Comparison of ENCODE assay signal across 1 cellular context in genomic region chr9:35905912-35906679, GRCh38.
TF ChIP-seq lines count a peak whose summit lies in the region.

Gene HRCT1, plus strand, starts transcription at chr9:35906202. Its CDS starts 86 bp downstream, at chr9:35906288.

TF ChIP-seq in HepG2, 621 proteins besides CTCF, POLR2A, EP300 and RAD21 (continued from another document and continues in another):
- TF ChIP-seq, protein P1, sequence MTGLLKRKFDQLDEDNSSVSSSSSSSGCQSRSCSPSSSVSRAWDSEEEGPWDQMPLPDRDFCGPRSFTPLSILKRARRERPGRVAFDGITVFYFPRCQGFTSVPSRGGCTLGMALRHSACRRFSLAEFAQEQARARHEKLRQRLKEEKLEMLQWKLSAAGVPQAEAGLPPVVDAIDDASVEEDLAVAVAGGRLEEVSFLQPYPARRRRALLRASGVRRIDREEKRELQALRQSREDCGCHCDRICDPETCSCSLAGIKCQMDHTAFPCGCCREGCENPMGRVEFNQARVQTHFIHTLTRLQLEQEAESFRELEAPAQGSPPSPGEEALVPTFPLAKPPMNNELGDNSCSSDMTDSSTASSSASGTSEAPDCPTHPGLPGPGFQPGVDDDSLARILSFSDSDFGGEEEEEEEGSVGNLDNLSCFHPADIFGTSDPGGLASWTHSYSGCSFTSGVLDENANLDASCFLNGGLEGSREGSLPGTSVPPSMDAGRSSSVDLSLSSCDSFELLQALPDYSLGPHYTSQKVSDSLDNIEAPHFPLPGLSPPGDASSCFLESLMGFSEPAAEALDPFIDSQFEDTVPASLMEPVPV (CRISPR knock-in tag; IDR thresholded peaks at IDR 0.05) = no peak
- TF ChIP-seq CEBPZ (IDR thresholded peaks at IDR 0.05; ENCODE audit: low read length) (no peak), ZNF615 (CRISPR knock-in tag; IDR thresholded peaks at IDR 0.05; ENCODE audit: borderline replicate concordance) (no peak), HNF1A (IDR thresholded peaks at IDR 0.05; ENCODE audit: low read depth) (no peak), HNF1A (CRISPR knock-in tag; IDR thresholded peaks at IDR 0.05; ENCODE audit: borderline replicate concordance) (no peak), ZBTB10 (CRISPR knock-in tag; IDR thresholded peaks at IDR 0.05; ENCODE audit: borderline replicate concordance) (no peak), HMG20A (CRISPR knock-in tag; IDR thresholded peaks at IDR 0.05; ENCODE audit: borderline replicate concordance) (peak; percentile 22; the same call in 1 of the 2 replicates), ZNF468 (CRISPR knock-in tag; IDR thresholded peaks at IDR 0.05) (no peak), WIZ (CRISPR knock-in tag; IDR thresholded peaks at IDR 0.05) (no peak), SNAPC2 (CRISPR knock-in tag; IDR thresholded peaks at IDR 0.05) (no peak), HINFP (CRISPR knock-in tag; IDR thresholded peaks at IDR 0.05; ENCODE audit: low read depth) (no peak), ZNF614 (CRISPR knock-in tag; IDR thresholded peaks at IDR 0.05; ENCODE audit: borderline replicate concordance) (peak; percentile 78; the same call in 1 of the 2 replicates), THRA (CRISPR knock-in tag; IDR thresholded peaks at IDR 0.05; ENCODE audit: borderline replicate concordance) (peak; percentile 62; the same call in 1 of the 2 replicates), ZNF891 (CRISPR knock-in tag; IDR thresholded peaks at IDR 0.05) (no peak), GATAD2A (CRISPR knock-in tag; IDR thresholded peaks at IDR 0.05) (peak; percentile 68; the same call in 1 of the 2 replicates), ZNF383 (CRISPR knock-in tag; IDR thresholded peaks at IDR 0.05; ENCODE audit: borderline replicate concordance) (no peak), ISX (CRISPR knock-in tag; conservative IDR thresholded peaks at IDR 0.05) (no peak), HNRNPL (IDR thresholded peaks at IDR 0.05; ENCODE audit: low read depth, low read length) (0 out of 2 replicates have a peak, but pooled peaks have one; percentile 43), MTF1 (CRISPR knock-in tag; IDR thresholded peaks at IDR 0.05) (no peak), SIN3A (IDR thresholded peaks at IDR 0.05; ENCODE audit: borderline replicate concordance, low read depth, low read length) (no peak), ZBTB44 (CRISPR knock-in tag; IDR thresholded peaks at IDR 0.05) (no peak), HES4 (CRISPR knock-in tag; IDR thresholded peaks at IDR 0.05; ENCODE audit: borderline replicate concordance) (0 out of 2 replicates have a peak, but pooled peaks have one; percentile 37), SAFB2 (CRISPR knock-in tag; IDR thresholded peaks at IDR 0.05; ENCODE audit: borderline replicate concordance, low read depth) (no peak), ASH2L (IDR thresholded peaks at IDR 0.05; ENCODE audit: insufficient read length, low read depth, low read length) (no peak), ZBTB1 (CRISPR knock-in tag; IDR thresholded peaks at IDR 0.05; ENCODE audit: borderline replicate concordance) (no peak), ZNF354B (CRISPR knock-in tag; IDR thresholded peaks at IDR 0.05) (no peak), ZNF607 (CRISPR knock-in tag; IDR thresholded peaks at IDR 0.05; ENCODE audit: borderline replicate concordance) (no peak), ZNF343 (CRISPR knock-in tag; IDR thresholded peaks at IDR 0.05) (no peak), HNRNPK (IDR thresholded peaks at IDR 0.05; ENCODE audit: low read depth, low read length, poor library complexity, severe bottlenecking) (no peak)
- TF ChIP-seq, protein P2, sequence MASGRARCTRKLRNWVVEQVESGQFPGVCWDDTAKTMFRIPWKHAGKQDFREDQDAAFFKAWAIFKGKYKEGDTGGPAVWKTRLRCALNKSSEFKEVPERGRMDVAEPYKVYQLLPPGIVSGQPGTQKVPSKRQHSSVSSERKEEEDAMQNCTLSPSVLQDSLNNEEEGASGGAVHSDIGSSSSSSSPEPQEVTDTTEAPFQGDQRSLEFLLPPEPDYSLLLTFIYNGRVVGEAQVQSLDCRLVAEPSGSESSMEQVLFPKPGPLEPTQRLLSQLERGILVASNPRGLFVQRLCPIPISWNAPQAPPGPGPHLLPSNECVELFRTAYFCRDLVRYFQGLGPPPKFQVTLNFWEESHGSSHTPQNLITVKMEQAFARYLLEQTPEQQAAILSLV (CRISPR knock-in tag; IDR thresholded peaks at IDR 0.05; ENCODE audit: borderline replicate concordance) = no peak
- TF ChIP-seq, protein P3, sequence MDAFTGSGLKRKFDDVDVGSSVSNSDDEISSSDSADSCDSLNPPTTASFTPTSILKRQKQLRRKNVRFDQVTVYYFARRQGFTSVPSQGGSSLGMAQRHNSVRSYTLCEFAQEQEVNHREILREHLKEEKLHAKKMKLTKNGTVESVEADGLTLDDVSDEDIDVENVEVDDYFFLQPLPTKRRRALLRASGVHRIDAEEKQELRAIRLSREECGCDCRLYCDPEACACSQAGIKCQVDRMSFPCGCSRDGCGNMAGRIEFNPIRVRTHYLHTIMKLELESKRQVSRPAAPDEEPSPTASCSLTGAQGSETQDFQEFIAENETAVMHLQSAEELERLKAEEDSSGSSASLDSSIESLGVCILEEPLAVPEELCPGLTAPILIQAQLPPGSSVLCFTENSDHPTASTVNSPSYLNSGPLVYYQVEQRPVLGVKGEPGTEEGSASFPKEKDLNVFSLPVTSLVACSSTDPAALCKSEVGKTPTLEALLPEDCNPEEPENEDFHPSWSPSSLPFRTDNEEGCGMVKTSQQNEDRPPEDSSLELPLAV (CRISPR knock-in tag; conservative IDR thresholded peaks at IDR 0.05; ENCODE audit: low read depth) = no peak
- TF ChIP-seq, protein P4, sequence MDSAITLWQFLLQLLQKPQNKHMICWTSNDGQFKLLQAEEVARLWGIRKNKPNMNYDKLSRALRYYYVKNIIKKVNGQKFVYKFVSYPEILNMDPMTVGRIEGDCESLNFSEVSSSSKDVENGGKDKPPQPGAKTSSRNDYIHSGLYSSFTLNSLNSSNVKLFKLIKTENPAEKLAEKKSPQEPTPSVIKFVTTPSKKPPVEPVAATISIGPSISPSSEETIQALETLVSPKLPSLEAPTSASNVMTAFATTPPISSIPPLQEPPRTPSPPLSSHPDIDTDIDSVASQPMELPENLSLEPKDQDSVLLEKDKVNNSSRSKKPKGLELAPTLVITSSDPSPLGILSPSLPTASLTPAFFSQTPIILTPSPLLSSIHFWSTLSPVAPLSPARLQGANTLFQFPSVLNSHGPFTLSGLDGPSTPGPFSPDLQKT (CRISPR knock-in tag; IDR thresholded peaks at IDR 0.05; ENCODE audit: borderline replicate concordance) = no peak
- TF ChIP-seq, protein P5, sequence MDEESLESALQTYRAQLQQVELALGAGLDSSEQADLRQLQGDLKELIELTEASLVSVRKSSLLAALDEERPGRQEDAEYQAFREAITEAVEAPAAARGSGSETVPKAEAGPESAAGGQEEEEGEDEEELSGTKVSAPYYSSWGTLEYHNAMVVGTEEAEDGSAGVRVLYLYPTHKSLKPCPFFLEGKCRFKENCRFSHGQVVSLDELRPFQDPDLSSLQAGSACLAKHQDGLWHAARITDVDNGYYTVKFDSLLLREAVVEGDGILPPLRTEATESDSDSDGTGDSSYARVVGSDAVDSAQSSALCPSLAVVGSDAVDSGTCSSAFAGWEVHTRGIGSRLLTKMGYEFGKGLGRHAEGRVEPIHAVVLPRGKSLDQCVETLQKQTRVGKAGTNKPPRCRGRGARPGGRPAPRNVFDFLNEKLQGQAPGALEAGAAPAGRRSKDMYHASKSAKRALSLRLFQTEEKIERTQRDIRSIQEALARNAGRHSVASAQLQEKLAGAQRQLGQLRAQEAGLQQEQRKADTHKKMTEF (CRISPR knock-in tag; IDR thresholded peaks at IDR 0.05) = peak; percentile 63; the same call in 1 of the 2 replicates
